ENCODE assay signal across 19 cellular contexts in the genomic region with DNA sequence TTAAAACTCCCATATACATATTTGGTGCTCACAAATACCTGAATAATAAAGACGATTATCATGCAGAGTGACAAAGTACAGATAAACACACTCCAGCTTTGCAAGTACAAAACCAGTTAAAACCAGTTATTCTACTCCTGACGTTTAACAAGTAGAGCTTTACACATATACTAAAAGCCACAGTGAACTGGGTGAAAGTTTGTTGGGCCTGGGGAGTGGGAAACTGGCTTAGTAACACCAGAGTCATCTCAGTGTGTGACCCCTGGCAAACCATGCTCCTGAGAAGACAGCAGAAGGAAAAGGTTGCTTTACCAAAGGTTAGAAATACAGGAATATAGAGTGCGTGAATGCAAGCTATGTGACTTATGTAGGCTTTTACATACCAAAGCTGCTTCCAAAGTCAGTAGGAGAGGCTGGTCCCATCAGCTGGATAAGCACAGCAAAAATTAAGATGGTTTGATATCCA.
DNase-seq lines count a peak whose midpoint lies in the region; TF ChIP-seq lines count a peak whose summit lies in the region.
"Had no signal": no experiment of that assay in that cellular context is flagged by ENCODE, and none has a peak within 500 bp of the region (broad histone marks: within the 10 kb centered on the region; RNA-seq: fewer than 3 reads in every experiment).

No MANE protein-coding gene starts in this region.

- TF ChIP-seq CTCF in dorsolateral prefrontal cortex (IDR thresholded peaks at IDR 0.05 in 54 of 56, conservative IDR thresholded peaks at IDR 0.05 in 2 of 56; ENCODE audit: low read depth in 1 of 56, partially characterized antibody in 56 of 56): no peak
- TF ChIP-seq CTCF in A673 (conservative IDR thresholded peaks at IDR 0.05; ENCODE audit: low read depth, low read length): no peak

- H3K4me1 ChIP-seq in HUES6 (ENCODE audit: control insufficient read depth, insufficient read depth, low read length) (peaks cover 41% of the 10 kb centered on the region), A673 (ENCODE audit: insufficient read depth, low read length, poor library complexity, severe bottlenecking) (no peaks in the 10 kb centered on the region)
- H3K4me1 ChIP-seq: adrenal gland, right lobe of liver, uterus had no signal

- H3K9me3 ChIP-seq in HUES6 (ENCODE audit: control insufficient read depth, insufficient read depth, low read depth, low read length): no peaks in the 10 kb centered on the region
- no peaks in the 10 kb centered on the region for H3K9me3 ChIP-seq in A673 (ENCODE audit: low read depth, low read length, poor library complexity, severe bottlenecking)
- H3K9me3 ChIP-seq: adrenal gland, right lobe of liver, uterus had no signal

- no peaks in the 10 kb centered on the region for H3K27me3 ChIP-seq in HUES6 (ENCODE audit: control insufficient read depth, insufficient read depth, low read length)
- H3K27me3 ChIP-seq in dorsolateral prefrontal cortex: no peaks in the 10 kb centered on the region
- no peaks in the 10 kb centered on the region for H3K27me3 ChIP-seq in A673 (replicated peaks; ENCODE audit: insufficient read depth, low read depth, low read length, poor library complexity)
- H3K27me3 ChIP-seq: adrenal gland, right lobe of liver, uterus had no signal

- intact Hi-C loops in dorsolateral prefrontal cortex (cut with DNase I) (no loop called here), A673 (cut with micrococcal nuclease; ENCODE audit: unreplicated experiment) (no loop called here)

- peak overlapping the region; percentile 54 for H3K9ac ChIP-seq in HUES6 (ENCODE audit: low read length)

- H3K4me3 ChIP-seq in HUES6 (ENCODE audit: low read depth, low read length) (peak overlapping the region; percentile 32; the same call in 1 of the 2 replicates), dorsolateral prefrontal cortex (no peak overlapping the region), A673 (ENCODE audit: low read depth, low read length, poor library complexity, severe bottlenecking) (no peak overlapping the region)
- H3K4me3 ChIP-seq: adrenal gland, right lobe of liver, uterus had no signal

- H3K27ac ChIP-seq in HUES6 (ENCODE audit: low read depth, low read length) (peak overlapping the region; percentile 84), caudate nucleus (ENCODE audit: low read depth, low read length) (peak overlapping the region; percentile 18), dorsolateral prefrontal cortex (peak overlapping the region in 1 of 59 donors; percentile 5), A673 (ENCODE audit: low read depth, low read length, poor library complexity, severe bottlenecking) (no peak overlapping the region)
- H3K27ac ChIP-seq: adrenal gland, right lobe of liver, uterus had no signal

- CTCF ChIA-PET in A673 (lab: Charles Lee): no interaction called here

- H3K36me3 ChIP-seq in HUES6 (ENCODE audit: control insufficient read depth, insufficient read depth, low read length) (no peaks in the 10 kb centered on the region), A673 (ENCODE audit: insufficient read depth, low read length, poor library complexity, severe bottlenecking) (no peaks in the 10 kb centered on the region)
- H3K36me3 ChIP-seq: adrenal gland, right lobe of liver, uterus had no signal

- no TSS peak for BruUV-seq in A673 (replicated peaks; lab: Mats Ljungman, UMichigan)

- no peak for DNase-seq in caudate nucleus (lab: John Stamatoyannopoulos, UW)
- DNase-seq in iris pigment epithelial cell (ENCODE audit: low read depth): peak; percentile 87
- peak; percentile 12 for DNase-seq in smooth muscle cell of the brain vasculature (ENCODE audit: low read depth, low spot score)
- DNase-seq in dorsolateral prefrontal cortex: no peak
- no peak for DNase-seq in NCI-H187 (lab: John Stamatoyannopoulos, UW)
- DNase-seq in A673 (ENCODE audit: low spot score): no peak
- DNase-seq: activated CD4-positive, alpha-beta T cell treated with anti-CD3 and anti-CD28 coated beads for 48 hours; adrenal gland; foreskin melanocyte; GDM1; kidney glomerular epithelial cell; naive B cell; NCI-H1417; NCI-H526; right lobe of liver; stimulated activated naive B cell treated with anti-CD40 and anti-IgM and Interleukin-4, amounts not matched to agents 10 μg/mL and 1 μg/mL and 100 μg/mL, for 72 hours; T-helper 2 cell; uterus had no signal

- POLR2A ChIA-PET in A673 (lab: Charles Lee; ENCODE audit: low non-redundant PET): no interaction called here

Comparison
In these comparisons a context has a peak if more than half of its experiments do, and no peak if none do; other contexts are left out.
1. DNase-seq: peak in iris pigment epithelial cell (single experiment) and smooth muscle cell of the brain vasculature (single experiment); none in caudate nucleus (0 of 61), dorsolateral prefrontal cortex (0 of 10), NCI-H187 (0 of 2) and A673 (single experiment).